1 cellular context compared by ENCODE assay signal in genomic region chr9:137157618-137158502, GRCh38.
TF ChIP-seq lines count a peak whose summit lies in the region.

No MANE protein-coding gene starts in this region.

TF ChIP-seq in K562, 482 proteins besides CTCF, POLR2A, EP300 and RAD21 (continued from another document and continues in another):
- TF ChIP-seq TSHZ1 (CRISPR knock-in tag; IDR thresholded peaks at IDR 0.05) (no peak), ZNF444 (CRISPR knock-in tag; IDR thresholded peaks at IDR 0.05) (no peak), DLX4 (CRISPR knock-in tag; IDR thresholded peaks at IDR 0.05) (no peak), ZNF77 (CRISPR knock-in tag; IDR thresholded peaks at IDR 0.05) (no peak), ZNF518B (CRISPR knock-in tag; IDR thresholded peaks at IDR 0.05) (no peak), ZNF134 (CRISPR knock-in tag; conservative IDR thresholded peaks at IDR 0.05) (no peak), ASH1L (IDR thresholded peaks at IDR 0.05; ENCODE audit: borderline replicate concordance, low read depth, partially characterized antibody) (no peak), FOS (IDR thresholded peaks at IDR 0.05; ENCODE audit: extremely low read depth, insufficient read length) (no peak), THAP7 (CRISPR knock-in tag; IDR thresholded peaks at IDR 0.05) (no peak), MYBL2 (IDR thresholded peaks at IDR 0.05; ENCODE audit: low read depth) (no peak), MYBL2 (CRISPR knock-in tag; IDR thresholded peaks at IDR 0.05; ENCODE audit: borderline replicate concordance) (no peak), CREB1 (IDR thresholded peaks at IDR 0.05) (no peak), CREB1 (CRISPR knock-in tag; IDR thresholded peaks at IDR 0.05) (no peak), ZBTB11 (CRISPR knock-in tag; IDR thresholded peaks at IDR 0.05) (no peak), ZNF165 (CRISPR knock-in tag; IDR thresholded peaks at IDR 0.05; ENCODE audit: borderline replicate concordance) (no peak), CEBPG (CRISPR knock-in tag; IDR thresholded peaks at IDR 0.05) (no peak), CEBPG (tag; conservative IDR thresholded peaks at IDR 0.05 in 1 of 2, IDR thresholded peaks at IDR 0.05 in 1 of 2) (no peak), MXD1 (CRISPR knock-in tag; IDR thresholded peaks at IDR 0.05; ENCODE audit: borderline replicate concordance, poor library complexity, severe bottlenecking) (no peak), ETS1 (conservative IDR thresholded peaks at IDR 0.05; ENCODE audit: control insufficient read depth, low read depth, low read length) (0 out of 2 replicates have a peak, but pooled peaks have one; percentile 26), BHLHE40 (IDR thresholded peaks at IDR 0.05; ENCODE audit: low read length) (peak; percentile 70), MITF (IDR thresholded peaks at IDR 0.05) (no peak), EGR1 (conservative IDR thresholded peaks at IDR 0.05) (peak; percentile 34; the same call in 1 of the 2 replicates), TCF15 (CRISPR knock-in tag; IDR thresholded peaks at IDR 0.05) (no peak), ZBTB1 (CRISPR knock-in tag; IDR thresholded peaks at IDR 0.05; ENCODE audit: borderline replicate concordance, low read depth) (no peak), ZNF707 (CRISPR knock-in tag; conservative IDR thresholded peaks at IDR 0.05) (no peak), HDAC1 (IDR thresholded peaks at IDR 0.05) (no peak), TRIM28 (IDR thresholded peaks at IDR 0.05) (no peak), HMBOX1 (IDR thresholded peaks at IDR 0.05) (no peak), ARID4B (CRISPR knock-in tag; IDR thresholded peaks at IDR 0.05) (peak; percentile 46; the same call in 1 of the 2 replicates), ARID1B (IDR thresholded peaks at IDR 0.05) (peak; percentile 85), ETV6 (IDR thresholded peaks at IDR 0.05; ENCODE audit: borderline replicate concordance in 1 of 2, low read depth in 2 of 2, low read length in 1 of 2) (no peak), ETV6 (CRISPR knock-in tag; IDR thresholded peaks at IDR 0.05; ENCODE audit: borderline replicate concordance) (no peak)
